17 cellular contexts compared by ENCODE assay signal in the genomic region with DNA sequence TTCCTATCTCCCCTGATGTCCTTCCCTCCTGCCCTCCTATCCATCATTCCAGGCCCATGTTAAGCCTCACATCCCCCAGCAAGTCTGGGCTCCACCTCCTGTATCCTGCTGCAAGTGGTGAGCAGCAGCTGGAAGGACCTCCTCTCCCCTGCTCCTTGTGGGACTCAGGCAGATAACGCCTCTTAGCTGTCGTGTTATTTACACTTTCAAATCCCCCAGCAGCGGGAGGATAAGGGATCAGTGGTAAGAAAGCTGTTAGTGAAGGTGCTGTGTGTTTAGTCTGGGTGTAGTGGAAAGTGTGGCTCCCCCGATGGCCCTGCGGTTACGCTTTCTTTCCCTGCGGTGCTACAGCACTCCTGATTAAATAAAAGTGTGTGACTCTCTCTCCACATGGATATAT.
"Had no signal": no experiment of that assay in that cellular context is flagged by ENCODE, and none has a peak within 500 bp of the region (broad histone marks: within the 10 kb centered on the region; RNA-seq: fewer than 3 reads in every experiment).

No MANE protein-coding gene starts in this region.

- DNase-seq: effector CD4-positive, alpha-beta T cell; heart left ventricle; hippocampal formation; kidney glomerular epithelial cell; mammary epithelial cell; psoas muscle; retina; right lobe of liver; stimulated activated CD4-positive, alpha-beta T cell treated with anti-CD3 and anti-CD28 coated beads, Interleukin-4, amount 100 ng/mL, for 1 hour; stimulated activated naive B cell treated with anti-CD40 and anti-IgM and Interleukin-4, amounts not matched to agents 10 μg/mL and 1 μg/mL and 100 μg/mL, for 72 hours; stimulated activated naive CD8-positive, alpha-beta T cell treated with anti-CD3 and anti-CD28 coated beads, Interleukin-15, amount 100 ng/mL, for 72 hours; transverse colon had no signal

- H3K9me3 Mint-ChIP-seq: mesothelial cell of epicardium; nephron; stimulated activated naive CD8-positive, alpha-beta T cell treated with anti-CD3 and anti-CD28 coated beads, Interleukin-15, amount 100 ng/mL, for 72 hours had no signal

- H3K27ac Mint-ChIP-seq: mesothelial cell of epicardium; nephron; stimulated activated naive B cell treated with anti-CD40 and anti-IgM and Interleukin-4, amounts not matched to agents 10 μg/mL and 1 μg/mL and 100 μg/mL, for 72 hours; stimulated activated naive CD8-positive, alpha-beta T cell treated with anti-CD3 and anti-CD28 coated beads, Interleukin-15, amount 100 ng/mL, for 72 hours had no signal

- FAIRE-seq: frontal cortex, islet of Langerhans had no signal

- H3K4me1 Mint-ChIP-seq: mesothelial cell of epicardium; nephron; stimulated activated naive B cell treated with anti-CD40 and anti-IgM and Interleukin-4, amounts not matched to agents 10 μg/mL and 1 μg/mL and 100 μg/mL, for 72 hours; stimulated activated naive CD8-positive, alpha-beta T cell treated with anti-CD3 and anti-CD28 coated beads, Interleukin-15, amount 100 ng/mL, for 72 hours had no signal

- ATAC-seq: heart left ventricle; left lobe of liver; psoas muscle; right lobe of liver; stimulated activated naive B cell treated with anti-CD40 and anti-IgM and Interleukin-4, amounts not matched to agents 10 μg/mL and 1 μg/mL and 100 μg/mL, for 72 hours; stimulated activated naive CD8-positive, alpha-beta T cell treated with anti-CD3 and anti-CD28 coated beads, Interleukin-15, amount 100 ng/mL, for 72 hours had no signal

- H3K4me3 Mint-ChIP-seq: mesothelial cell of epicardium; nephron; stimulated activated naive B cell treated with anti-CD40 and anti-IgM and Interleukin-4, amounts not matched to agents 10 μg/mL and 1 μg/mL and 100 μg/mL, for 72 hours; stimulated activated naive CD8-positive, alpha-beta T cell treated with anti-CD3 and anti-CD28 coated beads, Interleukin-15, amount 100 ng/mL, for 72 hours had no signal

- H3K36me3 Mint-ChIP-seq: mesothelial cell of epicardium; stimulated activated naive B cell treated with anti-CD40 and anti-IgM and Interleukin-4, amounts not matched to agents 10 μg/mL and 1 μg/mL and 100 μg/mL, for 72 hours had no signal
